In the genomic region with DNA sequence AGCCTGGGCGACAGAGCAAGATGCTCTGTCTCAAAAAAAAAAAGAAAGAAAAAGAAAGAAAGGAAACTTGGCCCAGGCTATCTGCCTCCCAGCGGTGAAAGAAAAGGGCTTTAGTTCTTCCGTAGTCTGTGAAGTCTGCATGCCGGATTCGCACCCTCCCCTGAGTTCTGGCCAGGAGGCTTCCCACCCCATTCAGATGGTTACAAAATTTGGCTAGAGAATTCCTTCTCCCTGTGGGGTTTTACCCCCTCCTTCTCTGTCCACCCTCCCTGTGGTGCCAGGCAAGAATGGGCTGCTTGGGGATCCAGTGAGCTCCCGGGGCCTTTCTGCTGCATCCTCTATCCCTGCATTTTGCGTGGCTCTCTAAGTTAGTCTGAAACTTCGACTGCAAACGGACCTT, we compare ENCODE assay signal across 14 cellular contexts. TPM values are rescaled to one million over a fixed set of nuclear protein-coding genes. Genes with fewer than 3 reads are reported as not detected.
DNase-seq lines count a peak whose midpoint lies in the region; ATAC-seq, FAIRE-seq and TF ChIP-seq lines count a peak whose summit lies in the region.
"Had no signal": no experiment of that assay in that cellular context is flagged by ENCODE, and none has a peak within 500 bp of the region (broad histone marks: within the 10 kb centered on the region; RNA-seq: fewer than 3 reads in every experiment).

No MANE protein-coding gene starts in this region.

- TF ChIP-seq POLR2A in transverse colon (IDR thresholded peaks at IDR 0.05), result no peak

- H4K20me1 ChIP-seq in keratinocyte (ENCODE audit: control insufficient read depth, extremely low read depth, insufficient read depth, low read length), result peaks cover 49% of the 10 kb centered on the region

- ATAC-seq in left ventricle myocardium superior, result peak; percentile 21
- no peak for ATAC-seq in left cardiac atrium
- ATAC-seq: activated CD8-positive, alpha-beta T cell treated with anti-CD3 and anti-CD28 coated beads, Interleukin-2, amount 10 ng/mL, durations not matched to agents 7 days and 5 days; left lobe of liver; Panc1 had no signal

- H3K4me3 ChIP-seq in ascending aorta (peak overlapping the region; percentile 5 to 6), keratinocyte (ENCODE audit: control insufficient read depth in 2 of 3, extremely low read depth in 1 of 3, insufficient read depth in 2 of 3, low read depth in 1 of 3, low read length in 3 of 3) (peak overlapping the region in 1 of 3 experiments; percentile 4), transverse colon (no peak overlapping the region)

- in situ Hi-C loops in transverse colon (cut with MboI; ENCODE audit: low pct_ligation_motif_present in 1 of 4, low pct_unique_long_range_greater_than_20kb in 1 of 4, low sequenced_read_pairs in 3 of 4), result no loop called here

- no peak for TF ChIP-seq EP300 in transverse colon (IDR thresholded peaks at IDR 0.05; ENCODE audit: low read depth)

- peaks cover 0 to 27% of the 10 kb centered on the region in 2 donors for H3K4me1 ChIP-seq in ascending aorta
- H3K4me1 ChIP-seq in keratinocyte (ENCODE audit: control insufficient read depth, extremely low read depth, insufficient read depth, low read length), result peaks cover 35% of the 10 kb centered on the region
- peaks cover 21 to 94% (median 46%) of the 10 kb centered on the region in 4 donors for H3K4me1 ChIP-seq in transverse colon

- H3K79me2 ChIP-seq in keratinocyte (ENCODE audit: control insufficient read depth, insufficient read depth, low read length), result peaks cover 93% of the 10 kb centered on the region

- H3K27me3 ChIP-seq in ascending aorta (no peaks in the 10 kb centered on the region), keratinocyte (ENCODE audit: control insufficient read depth, extremely low read depth, insufficient read depth, low read length) (no peaks in the 10 kb centered on the region), transverse colon (no peaks in the 10 kb centered on the region)

- H3K4me2 ChIP-seq in keratinocyte (ENCODE audit: control insufficient read depth, extremely low read depth, insufficient read depth, low read depth, low read length), result peak overlapping the region; percentile 54

- no peak overlapping the region for H3K27ac ChIP-seq in ascending aorta
- peak overlapping the region; percentile 14 for H3K27ac ChIP-seq in keratinocyte (ENCODE audit: control insufficient read depth, insufficient read depth, low read length)
- H3K27ac ChIP-seq in transverse colon, result peak overlapping the region in 3 of 4 donors; percentile 6 to 50 (median 27)

- dilution Hi-C loops in keratinocyte (cut with MboI; ENCODE audit: extremely low pct_ligation_motif_present, low sequenced_read_pairs), result no loop called here

- 74% methylated on average over 9 of the region's 9 CpGs; no CpG with 5 or more reads in 1 of the 2 donors for WGBS in transverse colon (ENCODE audit: low coverage in 1 of 2), 2 donors

- no peak for FAIRE-seq in keratinocyte (lab: Jason Lieb, UNC)

- H3K9ac ChIP-seq in keratinocyte (ENCODE audit: control insufficient read depth, extremely low read depth, insufficient read depth, low read length), result peak overlapping the region; percentile 5

- H3K36me3 ChIP-seq in ascending aorta (peaks cover 0 to 2% of the 10 kb centered on the region in 2 donors), keratinocyte (ENCODE audit: control insufficient read depth in 2 of 2, extremely low read depth in 1 of 2, insufficient read depth in 2 of 2, low read length in 2 of 2) (peaks cover 0 to 4% of the 10 kb centered on the region in 2 experiments), transverse colon (no peaks in the 10 kb centered on the region)

- peaks cover 2% of the 10 kb centered on the region for H3K9me1 ChIP-seq in keratinocyte (ENCODE audit: control insufficient read depth, extremely low read depth, insufficient read depth, low read length)

- no peak overlapping the region for H2AFZ ChIP-seq in keratinocyte (ENCODE audit: control insufficient read depth, low read length)

- DNase-seq in left ventricle myocardium superior (no peak), left cardiac atrium (no peak), ascending aorta (ENCODE audit: low spot score in 2 of 2) (no peak), keratinocyte (ENCODE audit: low read depth, low spot score) (no peak), transverse colon (no peak), ecto neural progenitor cell (ENCODE audit: low spot score) (no peak), hippocampal formation (lab: John Stamatoyannopoulos, UW) (no peak)
- DNase-seq in stimulated activated naive CD4-positive, alpha-beta T cell treated with Interleukin-2 at 50 U/mL for 16 hours (lab: John Stamatoyannopoulos, UW), result no peak
- DNase-seq: activated CD8-positive, alpha-beta T cell treated with anti-CD3 and anti-CD28 coated beads, Interleukin-2, amount 10 ng/mL, durations not matched to agents 7 days and 5 days; aorta; COR-L47; NCI-H1092 treated with DMSO at 0.1 percent for 48 hours had no signal

- intact Hi-C loops in left ventricle myocardium superior (cut with micrococcal nuclease) (no loop called here), left cardiac atrium (cut with DNase I) (no loop called here), ascending aorta (cut with DNase I) (loop anchor here (5.0 kb wide), 1 partner anchor 34 kb away; no protein-coding TSS in a partner anchor), transverse colon (cut with DNase I; ENCODE audit: low total_unique reads) (no loop called here)

- peaks cover 0 to 5% of the 10 kb centered on the region in 2 donors for H3K9me3 ChIP-seq in ascending aorta
- H3K9me3 ChIP-seq in keratinocyte (ENCODE audit: control insufficient read depth, low read depth, low read length), result no peaks in the 10 kb centered on the region
- no peaks in the 10 kb centered on the region for H3K9me3 ChIP-seq in transverse colon

- no peak for TF ChIP-seq CTCF in ascending aorta (IDR thresholded peaks at IDR 0.05)
- no peak for TF ChIP-seq CTCF in keratinocyte (optimal IDR thresholded peaks at IDR 0.05 in 1 of 3, IDR thresholded peaks at IDR 0.05 in 1 of 3, conservative IDR thresholded peaks at IDR 0.05 in 1 of 3; ENCODE audit: extremely low read depth in 1 of 3, insufficient read depth in 2 of 3, low read length in 3 of 3)
- no peak for TF ChIP-seq CTCF in transverse colon (IDR thresholded peaks at IDR 0.05)

RNA-seq across cellular contexts. Expression of a gene that starts 37.8 kb away (rescaled TPM):
- 107 TPM for total RNA-seq in left ventricle myocardium superior
- 100 to 1,000 TPM in 1 of 2 donors, 10 to 100 TPM in 1; 84.0 to 120 TPM for total RNA-seq in left cardiac atrium
- total RNA-seq in ascending aorta, result 29.6 TPM
- polyA plus RNA-seq in keratinocyte, result 88.6 to 119 TPM (median 96.5 TPM) in 3 replicates
- polyA plus RNA-seq in keratinocyte (2011; ENCODE audit: low read depth), result 333 TPM
- 77.8 and 136 TPM in 2 replicates for polyA plus RNA-seq in keratinocyte (2011; cell fraction: cytosol; rRNA removed)
- 120 and 147 TPM in 2 replicates for polyA plus RNA-seq in keratinocyte (2011; cell fraction: nucleus; rRNA removed)
- polyA plus RNA-seq in keratinocyte (2012; ENCODE audit: low replicate concordance), result 121 and 184 TPM in 2 replicates
- polyA minus RNA-seq in keratinocyte, result 83.5 to 144 TPM (median 136 TPM) in 3 replicates
- 53.9 TPM for polyA minus RNA-seq in keratinocyte (2011; cell fraction: cytosol; rRNA and poly(A)+ RNA removed)
- 46.7 and 106 TPM in 2 replicates for polyA minus RNA-seq in keratinocyte (2011; cell fraction: nucleus; rRNA and poly(A)+ RNA removed)
- 100 to 1,000 TPM in 2 of 4 donors, 10 to 100 TPM in 2; 24.1 to 145 (median 98.8) TPM for total RNA-seq in transverse colon

Comparison
In these comparisons a context has a peak if more than half of its experiments do, and no peak if none do; other contexts are left out.
1. H3K27ac ChIP-seq: peak in keratinocyte (single experiment) and transverse colon (3 of 4); none in ascending aorta (0 of 2).
2. H3K4me3 ChIP-seq: peak in ascending aorta (2 of 2); none in transverse colon (0 of 4).